Comparison of ENCODE assay signal across 22 cellular contexts in genomic region chr1:10745383-10745782, GRCh38. TPM values are rescaled to one million over a fixed set of nuclear protein-coding genes. Genes with fewer than 3 reads are reported as not detected.
DNase-seq lines count a peak whose midpoint lies in the region; ATAC-seq, FAIRE-seq and TF ChIP-seq lines count a peak whose summit lies in the region.
"Had no signal": no experiment of that assay in that cellular context is flagged by ENCODE, and none has a peak within 500 bp of the region (broad histone marks: within the 10 kb centered on the region; RNA-seq: fewer than 3 reads in every experiment).

No MANE protein-coding gene starts in this region.

- H3K9me3 ChIP-seq in HEK293 (ENCODE audit: control insufficient read depth, insufficient read depth, low read depth, low read length) (no peaks in the 10 kb centered on the region), HepG2 (ENCODE audit: low read length) (no peaks in the 10 kb centered on the region), gastrocnemius medialis (no peaks in the 10 kb centered on the region), kidney (ENCODE audit: control insufficient read depth in 1 of 2, low read length in 2 of 2) (no peaks in the 10 kb centered on the region)

- no peak for TF ChIP-seq RAD21 in HepG2 (CRISPR knock-in tag; IDR thresholded peaks at IDR 0.05)

- BruUV-seq in HepG2 (replicated peaks; lab: Mats Ljungman, UMichigan), result no TSS peak

- no peaks in the 10 kb centered on the region for H3K79me2 ChIP-seq in HepG2 (ENCODE audit: insufficient read depth, low read length)

- no peak overlapping the region for H2AFZ ChIP-seq in HepG2 (ENCODE audit: low read length)

- 0% methylated on average over 1 of the region's 6 CpGs for WGBS in HepG2 (ENCODE audit: low lambda C conversion rate)

- CTCF ChIA-PET in HEK293 (lab: Yijun Ruan, JAX) (interaction anchor here (0.6 kb wide), 2 partner anchors 217 to 364 kb away, joined by 4 read pairs; no protein-coding TSS in a partner anchor), WTC11 (lab: Charles Lee) (interaction anchor here (2.3 kb wide), 1 partner anchor 165 kb away, joined by 8 read pairs; no protein-coding TSS in a partner anchor), HepG2 (lab: Yijun Ruan, JAX; ENCODE audit: low intra/inter-chr PET ratio, low total read pairs) (no interaction called here)

- H3K27ac ChIP-seq in HEK293 (ENCODE audit: extremely low read depth, low read depth, low read length), result no peak overlapping the region
- H3K27ac ChIP-seq in HepG2 (ENCODE audit: extremely low read length, insufficient read depth, low read length), result no peak overlapping the region
- H3K27ac ChIP-seq in gastrocnemius medialis, result peak overlapping the region; percentile 95 to 97 (median 96)
- H3K27ac ChIP-seq in kidney (ENCODE audit: low read depth in 2 of 2, low read length in 2 of 2), result no peak overlapping the region
- H3K27ac ChIP-seq: KMS-11 had no signal

- H3K27me3 Mint-ChIP-seq in WTC11 (ENCODE audit: low read depth), result no peaks in the 10 kb centered on the region

- H3K4me3 ChIP-seq in HEK293 (ENCODE audit: low read depth, low read length) (no peak overlapping the region), HepG2 (replicated peaks in 1 of 3; ENCODE audit: insufficient read depth in 1 of 3, low read depth in 2 of 3, low read length in 3 of 3) (no peak overlapping the region), gastrocnemius medialis (no peak overlapping the region), kidney (ENCODE audit: low read length in 2 of 2) (no peak overlapping the region)

- H3K27me3 ChIP-seq in HepG2 (ENCODE audit: control insufficient read depth in 1 of 2, insufficient read depth in 2 of 2, low read length in 2 of 2) (peaks cover 3 to 16% of the 10 kb centered on the region in 2 experiments; a peak in 4 of 5 replicates), gastrocnemius medialis (no peaks in the 10 kb centered on the region)

- no peak for FAIRE-seq in HepG2 (lab: Jason Lieb, UNC)
- FAIRE-seq in kidney (lab: Jason Lieb, UNC), result no peak
- FAIRE-seq: G401.6, GM12891, GM19239 had no signal

- no peak for ATAC-seq in WTC11
- peak; percentile 23; the same call in 1 of the 3 replicates for ATAC-seq in HepG2
- peak in 1 of 2 donors; percentile 10 for ATAC-seq in gastrocnemius medialis
- ATAC-seq in GM21526 (IDR thresholded peaks at IDR 0.05; ENCODE audit: low FRiP score, unreplicated experiment), result no peak
- ATAC-seq: PC-3 had no signal

- no peaks in the 10 kb centered on the region for H3K36me3 Mint-ChIP-seq in WTC11
- H3K36me3 Mint-ChIP-seq: CD4-positive, CD25-positive, alpha-beta regulatory T cell had no signal

- H4K20me1 ChIP-seq in HepG2 (ENCODE audit: insufficient read depth, low read length), result no peaks in the 10 kb centered on the region

- TF ChIP-seq POLR2A in HepG2 (IDR thresholded peaks at IDR 0.05; ENCODE audit: insufficient read depth in 1 of 2, low read depth in 2 of 2, low read length in 2 of 2) (no peak), gastrocnemius medialis (IDR thresholded peaks at IDR 0.05) (no peak)

- H3K36me3 ChIP-seq in HEK293 (ENCODE audit: control insufficient read depth in 2 of 2, insufficient read depth in 1 of 2, low read length in 2 of 2) (no peaks in the 10 kb centered on the region), HepG2 (replicated peaks in 1 of 2; ENCODE audit: control insufficient read depth in 1 of 2, insufficient read depth in 2 of 2, low read length in 2 of 2) (no peaks in the 10 kb centered on the region), gastrocnemius medialis (no peaks in the 10 kb centered on the region), kidney (ENCODE audit: control insufficient read depth in 1 of 2, insufficient read depth in 2 of 2, low read length in 2 of 2) (no peaks in the 10 kb centered on the region)

- H3K9me3 Mint-ChIP-seq in WTC11, result no peaks in the 10 kb centered on the region
- H3K9me3 Mint-ChIP-seq: CD4-positive, CD25-positive, alpha-beta regulatory T cell; HFFc6 had no signal

- no peak overlapping the region for H3K9ac ChIP-seq in HepG2 (ENCODE audit: insufficient read depth, low read depth, low read length)
- H3K9ac ChIP-seq in kidney (ENCODE audit: low read length in 2 of 2), result no peak overlapping the region
- H3K9ac ChIP-seq: KMS-11 had no signal

- H3K4me3 Mint-ChIP-seq in WTC11, result no peak overlapping the region
- H3K4me3 Mint-ChIP-seq: CD4-positive, CD25-positive, alpha-beta regulatory T cell; HFFc6 had no signal

- H3K4me2 ChIP-seq in HepG2 (ENCODE audit: low read depth, low read length), result no peak overlapping the region
- H3K4me2 ChIP-seq: KMS-11 had no signal

- H3K27ac Mint-ChIP-seq in WTC11, result peak overlapping the region; percentile 67
- H3K27ac Mint-ChIP-seq: CD4-positive, CD25-positive, alpha-beta regulatory T cell; HFFc6 had no signal

- TF ChIP-seq EP300 in HepG2 (IDR thresholded peaks at IDR 0.05; ENCODE audit: low read depth in 2 of 2, low read length in 2 of 2) (no peak), HepG2 (CRISPR knock-in tag; IDR thresholded peaks at IDR 0.05; ENCODE audit: borderline replicate concordance) (no peak)

- DNase-seq in WTC11 (ENCODE audit: low spot score), result no peak
- no peak for DNase-seq in HepG2 (ENCODE audit: low spot score)
- DNase-seq in gastrocnemius medialis, result no peak
- DNase-seq in cortex of kidney (lab: John Stamatoyannopoulos, UW), result no peak
- no peak for DNase-seq in kidney
- DNase-seq: ACHN; Calu3; CD4-positive, CD25-positive, alpha-beta regulatory T cell; DMS79; GOT3; HFFc6; NCI-H187 treated with DMSO at 0.1 percent for 48 hours; NCI-H2171; NCI-H446 treated with DMSO at 0.1 percent for 48 hours; NCI-H748 treated with DMSO at 0.1 percent for 48 hours; PC-3 had no signal

- in situ Hi-C loops in HepG2 (cut with HindIII; ENCODE audit: extremely low pct_ligation_motif_present, low pct_unique_long_range_greater_than_20kb) (no loop called here), gastrocnemius medialis (cut with MboI; ENCODE audit: low sequenced_read_pairs in 4 of 4) (no loop called here)

- intact Hi-C loops in HepG2 (cut with micrococcal nuclease; ENCODE audit: unreplicated experiment), result no loop called here
- intact Hi-C loops in gastrocnemius medialis (cut with DNase I; ENCODE audit: low total_unique reads), result no loop called here
- intact Hi-C loops in kidney (cut with DNase I), result no loop called here

- H3K4me1 ChIP-seq in HEK293 (ENCODE audit: control insufficient read depth, insufficient read depth, low read length) (no peaks in the 10 kb centered on the region), HepG2 (ENCODE audit: insufficient read depth, low read length) (no peaks in the 10 kb centered on the region), gastrocnemius medialis (peaks cover 41 to 49% of the 10 kb centered on the region in 2 donors), kidney (ENCODE audit: control insufficient read depth in 1 of 2, insufficient read depth in 1 of 2, low read depth in 1 of 2, low read length in 2 of 2) (peaks cover 0 to 2% of the 10 kb centered on the region in 2 donors)

- POLR2A ChIA-PET in HEK293 (lab: Yijun Ruan, JAX), result no interaction called here
- POLR2A ChIA-PET in WTC11 (lab: Charles Lee), result no interaction called here
- POLR2A ChIA-PET in HepG2 (lab: Yijun Ruan, JAX), result no interaction called here

- TF ChIP-seq CTCF in HEK293 (tag by site-specific recombination; IDR thresholded peaks at IDR 0.05), result no peak
- no peak for TF ChIP-seq CTCF in WTC11 (IDR thresholded peaks at IDR 0.05)
- TF ChIP-seq CTCF in HepG2 (CRISPR knock-in tag; IDR thresholded peaks at IDR 0.05), result no peak
- TF ChIP-seq CTCF in gastrocnemius medialis (IDR thresholded peaks at IDR 0.05 in 4 of 5, conservative IDR thresholded peaks at IDR 0.05 in 1 of 5), result no peak
- TF ChIP-seq CTCF in kidney (IDR thresholded peaks at IDR 0.05; ENCODE audit: borderline replicate concordance, extremely low read depth, insufficient read depth), result no peak

- H3K4me1 Mint-ChIP-seq in WTC11, result peaks cover 16% of the 10 kb centered on the region
- H3K4me1 Mint-ChIP-seq: CD4-positive, CD25-positive, alpha-beta regulatory T cell had no signal

TF ChIP-seq in HepG2, 621 proteins besides CTCF, POLR2A, EP300 and RAD21:
- TF ChIP-seq ZNF207 (IDR thresholded peaks at IDR 0.05; ENCODE audit: borderline replicate concordance), result no peak
- peak; percentile 77 for TF ChIP-seq ZNF12 (CRISPR knock-in tag; IDR thresholded peaks at IDR 0.05)
- 0 out of 2 replicates have a peak, but pooled peaks have one; percentile 16 for TF ChIP-seq CEBPB (IDR thresholded peaks at IDR 0.05; ENCODE audit: borderline replicate concordance, low read depth, low read length)

RNA-seq across cellular contexts. Expression of gene CASZ1, which starts 51.1 kb away (rescaled TPM):
- total RNA-seq in WTC11 (2021) (6.9 to 11.7 TPM (median 8.7 TPM) in 3 replicates), HepG2 (2016; rRNA removed; fragmentation: Illumina TruSeq; extraction: Trizol) (2.3 and 3.7 TPM in 2 replicates), gastrocnemius medialis (100 to 1,000 TPM in 1 of 4 donors, 10 to 100 TPM in 3; 19.1 to 121 (median 80.6) TPM), kidney (33.0 TPM)
- total RNA-seq in HepG2 (2016; cell fraction: cytosol; rRNA removed; fragmentation: Illumina TruSeq; extraction: Trizol; ENCODE audit: low read depth), result 1.5 and 1.9 TPM in 2 replicates
- total RNA-seq in HepG2 (2016; cell fraction: insoluble cytoplasmic fraction; rRNA removed; fragmentation: Illumina TruSeq; extraction: Trizol), result 2.8 and 3.2 TPM in 2 replicates
- 3.6 and 4.4 TPM in 2 replicates for total RNA-seq in HepG2 (2016; cell fraction: membrane; rRNA removed; fragmentation: Illumina TruSeq; extraction: Trizol)
- total RNA-seq in HepG2 (2016; cell fraction: nucleus; rRNA removed; fragmentation: Illumina TruSeq; extraction: Trizol), result 3.2 TPM in 2 replicates
- polyA plus RNA-seq in HepG2 (2011; rRNA removed) (1.9 and 2.2 TPM in 2 replicates), kidney (ENCODE audit: insufficient read depth, low read depth, low replicate concordance) (10.1 TPM)
- polyA plus RNA-seq in HepG2 (2011; cell fraction: cytosol; rRNA removed), result 2.0 and 2.2 TPM in 2 replicates
- 5.8 and 8.1 TPM in 2 replicates for polyA plus RNA-seq in HepG2 (2011; cell fraction: nucleus; rRNA removed)
- 1.0 and 1.4 TPM in 2 replicates for polyA plus RNA-seq in HepG2 (2012)
- 1.6 and 2.1 TPM in 2 replicates for polyA plus RNA-seq in HepG2 (2016; cell fraction: cytosol; fragmentation: Illumina TruSeq; extraction: Trizol; ENCODE audit: low read depth)
- 3.0 and 3.9 TPM in 2 replicates for polyA plus RNA-seq in HepG2 (2016; cell fraction: insoluble cytoplasmic fraction; fragmentation: Illumina TruSeq; extraction: Trizol; ENCODE audit: low read depth)
- 3.7 and 5.0 TPM in 2 replicates for polyA plus RNA-seq in HepG2 (2016; cell fraction: membrane; fragmentation: Illumina TruSeq; extraction: Trizol; ENCODE audit: low read depth)
- polyA plus RNA-seq in HepG2 (2016; cell fraction: nucleus; fragmentation: Illumina TruSeq; extraction: Trizol; ENCODE audit: insufficient read depth, low read depth), result 4.0 and 4.7 TPM in 2 replicates
- polyA minus RNA-seq in HepG2 (2011; rRNA and poly(A)+ RNA removed; ENCODE audit: low replicate concordance), result 2.5 and 2.9 TPM in 2 replicates
- 1.7 and 2.1 TPM in 2 replicates for polyA minus RNA-seq in HepG2 (2011; cell fraction: cytosol; rRNA and poly(A)+ RNA removed)
- 2.7 and 3.0 TPM in 2 replicates for polyA minus RNA-seq in HepG2 (2011; cell fraction: nucleus; rRNA and poly(A)+ RNA removed)

Comparison
In these comparisons a context has a peak if more than half of its experiments do, and no peak if none do; other contexts are left out.
1. H3K27ac ChIP-seq: peak in gastrocnemius medialis (4 of 4); none in HEK293 (single experiment), HepG2 (single experiment) and kidney (0 of 2).